2 cellular contexts compared by ENCODE assay signal in the genomic region with DNA sequence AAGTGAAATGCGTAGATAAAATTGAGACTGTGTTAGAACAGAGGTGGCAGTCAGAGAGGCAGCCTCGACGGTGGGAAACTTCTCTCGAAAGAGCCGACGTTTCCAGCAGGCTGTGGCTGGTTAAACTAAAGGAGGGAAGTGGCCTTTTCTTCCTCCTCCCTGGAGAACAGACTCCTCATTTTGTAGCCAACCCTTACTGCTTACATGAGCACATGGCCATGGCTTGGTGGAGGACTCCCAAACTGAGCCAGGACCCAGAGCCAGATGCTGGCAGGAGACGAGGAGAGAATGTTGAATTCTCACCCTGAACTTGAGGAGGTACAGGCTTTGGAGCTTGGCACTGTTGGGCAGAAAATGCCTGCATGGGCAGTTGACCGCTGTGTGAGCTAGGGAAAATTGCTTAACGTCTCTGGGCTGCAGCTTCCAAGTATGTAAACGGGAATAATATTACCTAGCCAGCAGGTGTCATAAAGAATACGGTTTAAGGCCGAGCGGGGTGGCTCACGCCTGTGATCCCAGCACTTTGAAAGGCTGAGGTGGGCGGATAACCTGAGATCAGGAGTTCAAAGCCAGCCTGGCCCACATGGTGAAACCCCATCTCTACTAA.
TF ChIP-seq lines count a peak whose summit lies in the region.

No MANE protein-coding gene starts in this region.

TF ChIP-seq in A549, 52 proteins besides CTCF, POLR2A, EP300 and RAD21:
- TF ChIP-seq ESRRA (IDR thresholded peaks at IDR 0.05; ENCODE audit: borderline replicate concordance, low read length): no peak
- TF ChIP-seq KDM1A (IDR thresholded peaks at IDR 0.05; ENCODE audit: low read depth): peak; percentile 43; the same call in 1 of the 2 replicates
- TF ChIP-seq ZFP36 (IDR thresholded peaks at IDR 0.05; ENCODE audit: borderline replicate concordance, partially characterized antibody): peak; percentile 52

TF ChIP-seq in H1, 55 proteins besides CTCF, POLR2A, EP300 and RAD21 (continued from another document):
- no peak for TF ChIP-seq SAP30 (IDR thresholded peaks at IDR 0.05; ENCODE audit: insufficient read depth, insufficient replicate concordance, low read length)
